Comparison of ENCODE assay signal across 19 cellular contexts in genomic region chr22:23221351-23221804, GRCh38. TPM values are rescaled to one million over a fixed set of nuclear protein-coding genes. Genes with fewer than 3 reads are reported as not detected.
A peak's percentile ranks its signal among the peaks of the same experiment; 100 is the strongest.
DNase-seq lines count a peak whose midpoint lies in the region; ATAC-seq, FAIRE-seq and TF ChIP-seq lines count a peak whose summit lies in the region.
"Had no signal": no experiment of that assay in that cellular context is flagged by ENCODE, and none has a peak within 500 bp of the region (broad histone marks: within the 10 kb centered on the region; RNA-seq: fewer than 3 reads in every experiment).

No MANE protein-coding gene starts in this region.

- no peak overlapping the region for H2AK5ac ChIP-seq in H1 (ENCODE audit: low read depth, low read length)

- H2AFZ ChIP-seq in OCI-LY7 (ENCODE audit: low read length) (no peak overlapping the region), H1 (ENCODE audit: low read length) (no peak overlapping the region)

- no peaks in the 10 kb centered on the region for H3K27me3 ChIP-seq in H1 (replicated peaks in 1 of 4; ENCODE audit: control insufficient read depth in 3 of 4, extremely low read depth in 1 of 4, insufficient read depth in 3 of 4, low read length in 3 of 4)
- H3K27me3 ChIP-seq: body of pancreas had no signal

- H3K9me3 ChIP-seq in OCI-LY7 (ENCODE audit: low read length) (no peaks in the 10 kb centered on the region), H1 (ENCODE audit: insufficient read depth in 2 of 2, low read depth in 1 of 2, low read length in 1 of 2) (no peaks in the 10 kb centered on the region)
- H3K9me3 ChIP-seq: body of pancreas had no signal

- H2BK5ac ChIP-seq in H1 (ENCODE audit: low read depth, low read length): 0 out of 2 replicates have a peak overlapping the region, but pooled peaks have one; percentile 0

- no peaks in the 10 kb centered on the region for H3K36me3 ChIP-seq in OCI-LY7 (ENCODE audit: insufficient read depth, low read length)
- H3K36me3 ChIP-seq in H1 (ENCODE audit: control insufficient read depth in 2 of 4, insufficient read depth in 4 of 4, low read length in 3 of 4): no peaks in the 10 kb centered on the region

- H3K23ac ChIP-seq in H1 (ENCODE audit: insufficient read length): no peak overlapping the region

- peaks cover 48% of the 10 kb centered on the region for H3K79me1 ChIP-seq in H1 (ENCODE audit: low read depth, low read length)

- H3K18ac ChIP-seq in H1 (ENCODE audit: extremely low read depth, low read length): no peak overlapping the region

- no peak overlapping the region for H4K91ac ChIP-seq in H1 (replicated peaks; ENCODE audit: insufficient read length, low read length)

- no peak overlapping the region for H4K5ac ChIP-seq in H1 (ENCODE audit: insufficient read length, low read depth, low read length)

- no peak for TF ChIP-seq EP300 in H1 (IDR thresholded peaks at IDR 0.05; ENCODE audit: borderline replicate concordance in 1 of 2, low read depth in 2 of 2, low read length in 2 of 2)

- no peak overlapping the region for H3K4ac ChIP-seq in H1 (replicated peaks; ENCODE audit: insufficient read length, low read depth, low read length)

- no peak overlapping the region for H2BK12ac ChIP-seq in H1 (ENCODE audit: low read depth, low read length)

- no peak overlapping the region for H2BK15ac ChIP-seq in H1 (ENCODE audit: low read length)

- ATAC-seq in stimulated activated memory B cell treated with anti-CD40 and anti-IgM and Interleukin-4, amounts not matched to agents 10 μg/mL and 1 μg/mL and 100 μg/mL, for 72 hours: no peak
- ATAC-seq in left lobe of liver: no peak
- ATAC-seq: body of pancreas had no signal

- TF ChIP-seq POLR2A in H1 (IDR thresholded peaks at IDR 0.05; ENCODE audit: control extremely low read depth in 1 of 2, low read depth in 2 of 2, low read length in 2 of 2): no peak

- FAIRE-seq in H1 (lab: Jason Lieb, UNC): no peak

- H2BK20ac ChIP-seq in H1 (ENCODE audit: low read length): no peak overlapping the region

- H3K79me2 ChIP-seq in OCI-LY7 (ENCODE audit: insufficient read depth, low read depth, low read length) (peaks cover 30% of the 10 kb centered on the region; the same call in 1 of the 2 replicates), H1 (ENCODE audit: control insufficient read depth in 1 of 2, insufficient read depth in 2 of 2, low read length in 2 of 2) (peaks cover 15 to 100% of the 10 kb centered on the region in 2 experiments)

- H3K4me1 ChIP-seq in OCI-LY7 (ENCODE audit: insufficient read depth, low read length, poor library complexity, severe bottlenecking) (peaks cover 52% of the 10 kb centered on the region), H1 (replicated peaks in 1 of 4; ENCODE audit: control insufficient read depth in 3 of 4, insufficient read depth in 4 of 4, low read length in 3 of 4) (peaks cover 6 to 62% (median 38%) of the 10 kb centered on the region in 4 experiments)

- no peak for TF ChIP-seq RAD21 in H1 (IDR thresholded peaks at IDR 0.05 in 1 of 2, conservative IDR thresholded peaks at IDR 0.05 in 1 of 2; ENCODE audit: low read depth in 2 of 2, low read length in 2 of 2)

- 82% methylated on average over 3 of the region's 3 CpGs; no CpG with 5 or more reads in 1 of the 2 experiments for WGBS in H1 (ENCODE audit: extremely low coverage in 1 of 2, insufficient coverage in 1 of 2, insufficient read length in 1 of 2, insufficient replicate concordance in 2 of 2, low coverage in 1 of 2, low lambda C conversion rate in 2 of 2, missing lambda C conversion rate in 1 of 2), 2 experiments

- no peak overlapping the region for H3K4me3 Mint-ChIP-seq in activated naive CD4-positive, alpha-beta T cell treated with anti-CD3 and anti-CD28 coated beads for 36 hours
- H3K4me3 Mint-ChIP-seq in stimulated activated memory B cell treated with anti-CD40 and anti-IgM and Interleukin-4, amounts not matched to agents 10 μg/mL and 1 μg/mL and 100 μg/mL, for 72 hours: no peak overlapping the region
- H3K4me3 Mint-ChIP-seq: activated naive CD8-positive, alpha-beta T cell treated with anti-CD3 and anti-CD28 coated beads for 36 hours had no signal

- no peak overlapping the region for H3K14ac ChIP-seq in H1 (ENCODE audit: insufficient read length)

- H3K4me3 ChIP-seq in OCI-LY7 (ENCODE audit: low read depth, low read length, poor library complexity, severe bottlenecking): no peak overlapping the region
- H3K4me3 ChIP-seq in H1 (ENCODE audit: extremely low read depth in 1 of 4, insufficient read depth in 2 of 4, low read depth in 3 of 4, low read length in 4 of 4): no peak overlapping the region
- H3K4me3 ChIP-seq: body of pancreas had no signal

- H3K9ac ChIP-seq in H1 (replicated peaks in 1 of 4; ENCODE audit: extremely low read depth in 1 of 4, low read depth in 3 of 4, low read length in 3 of 4): no peak overlapping the region

- no peaks in the 10 kb centered on the region for H3K27me3 Mint-ChIP-seq in activated naive CD4-positive, alpha-beta T cell treated with anti-CD3 and anti-CD28 coated beads for 36 hours (ENCODE audit: low read depth)
- H3K27me3 Mint-ChIP-seq in stimulated activated memory B cell treated with anti-CD40 and anti-IgM and Interleukin-4, amounts not matched to agents 10 μg/mL and 1 μg/mL and 100 μg/mL, for 72 hours: no peaks in the 10 kb centered on the region
- H3K27me3 Mint-ChIP-seq: activated naive CD8-positive, alpha-beta T cell treated with anti-CD3 and anti-CD28 coated beads for 36 hours had no signal

- peaks cover 97% of the 10 kb centered on the region for H3K4me1 Mint-ChIP-seq in activated naive CD4-positive, alpha-beta T cell treated with anti-CD3 and anti-CD28 coated beads for 36 hours (ENCODE audit: low read depth)
- H3K4me1 Mint-ChIP-seq in stimulated activated memory B cell treated with anti-CD40 and anti-IgM and Interleukin-4, amounts not matched to agents 10 μg/mL and 1 μg/mL and 100 μg/mL, for 72 hours: peaks cover 64% of the 10 kb centered on the region

- BruUV-seq in OCI-LY7 (replicated peaks; lab: Mats Ljungman, UMichigan): no TSS peak

- no peaks in the 10 kb centered on the region for H3K9me3 Mint-ChIP-seq in activated naive CD4-positive, alpha-beta T cell treated with anti-CD3 and anti-CD28 coated beads for 36 hours
- H3K9me3 Mint-ChIP-seq in stimulated activated memory B cell treated with anti-CD40 and anti-IgM and Interleukin-4, amounts not matched to agents 10 μg/mL and 1 μg/mL and 100 μg/mL, for 72 hours: no peaks in the 10 kb centered on the region
- H3K9me3 Mint-ChIP-seq: activated naive CD8-positive, alpha-beta T cell treated with anti-CD3 and anti-CD28 coated beads for 36 hours; T-helper 1 cell treated with Interleukin-12 subunit alpha and Interleukin-12 subunit beta and Interleukin-4 antibody, amounts not matched to agents 30 μg/mL and 1 μg/mL, for 36 hours had no signal

- no peaks in the 10 kb centered on the region for H3K9me2 ChIP-seq in OCI-LY7 (ENCODE audit: insufficient read depth, low read length)

- CTCF ChIA-PET in activated naive CD4-positive, alpha-beta T cell treated with anti-CD3 and anti-CD28 coated beads for 36 hours (lab: Charles Lee): no interaction called here
- CTCF ChIA-PET in OCI-LY7 (lab: Charles Lee; ENCODE audit: unreplicated experiment): no interaction called here
- CTCF ChIA-PET in H1 (lab: Charles Lee; ENCODE audit: partially characterized antibody): interaction anchor here (0.6 to 1.0 kb wide), 2 partner anchors 8 to 101 kb away, joined by 3 read pairs; no protein-coding TSS in a partner anchor

- H3K4me2 ChIP-seq in OCI-LY7 (ENCODE audit: low read length) (peak overlapping the region; percentile 98), H1 (ENCODE audit: insufficient read depth in 1 of 2, low read depth in 2 of 2, low read length in 2 of 2) (no peak overlapping the region)

- H4K20me1 ChIP-seq in OCI-LY7 (ENCODE audit: insufficient read depth, low read length) (no peaks in the 10 kb centered on the region), H1 (replicated peaks in 1 of 2; ENCODE audit: control insufficient read depth in 1 of 2, insufficient read depth in 2 of 2, low read length in 2 of 2) (peaks cover 51 to 61% of the 10 kb centered on the region in 2 experiments)

- peak overlapping the region; percentile 90 for H3K27ac Mint-ChIP-seq in activated naive CD4-positive, alpha-beta T cell treated with anti-CD3 and anti-CD28 coated beads for 36 hours
- peak overlapping the region; percentile 70 for H3K27ac Mint-ChIP-seq in stimulated activated memory B cell treated with anti-CD40 and anti-IgM and Interleukin-4, amounts not matched to agents 10 μg/mL and 1 μg/mL and 100 μg/mL, for 72 hours

- H4K8ac ChIP-seq in H1 (ENCODE audit: extremely low read depth, insufficient read depth, low read length): no peak overlapping the region

- H3K36me3 Mint-ChIP-seq in activated naive CD4-positive, alpha-beta T cell treated with anti-CD3 and anti-CD28 coated beads for 36 hours (ENCODE audit: low read depth): peaks cover 9% of the 10 kb centered on the region
- no peaks in the 10 kb centered on the region for H3K36me3 Mint-ChIP-seq in stimulated activated memory B cell treated with anti-CD40 and anti-IgM and Interleukin-4, amounts not matched to agents 10 μg/mL and 1 μg/mL and 100 μg/mL, for 72 hours

- H3K23me2 ChIP-seq in H1 (ENCODE audit: low read depth, low read length): no peaks in the 10 kb centered on the region

- POLR2A ChIA-PET in OCI-LY7 (lab: Charles Lee) (no interaction called here), H1 (lab: Charles Lee; ENCODE audit: partially characterized antibody) (interaction anchor here (2.9 kb wide), 1 partner anchor 11 kb away, joined by 9 read pairs; no protein-coding TSS in a partner anchor)

- H3K56ac ChIP-seq in H1 (replicated peaks; ENCODE audit: insufficient read length, low read depth, low read length): no peak overlapping the region

- DNase-seq in activated naive CD4-positive, alpha-beta T cell treated with anti-CD3 and anti-CD28 coated beads for 36 hours: no peak
- DNase-seq in activated naive CD4-positive, alpha-beta T cell treated with Interleukin-2 at 50 U/mL for 16 hours: no peak
- DNase-seq in OCI-LY7 (ENCODE audit: low spot score) (no peak), H1 (ENCODE audit: low read depth in 1 of 2, low spot score in 2 of 2) (no peak), HCEC 1CT (no peak), left lobe of liver (ENCODE audit: low spot score) (no peak)
- no peak for DNase-seq in stimulated activated CD4-positive, alpha-beta T cell treated with anti-CD3 and anti-CD28 coated beads, Interleukin-1b, Interleukin-23, amount 100 ng/mL, for 48 hours
- DNase-seq: activated CD8-positive, alpha-beta memory T cell treated with anti-CD3 and anti-CD28 coated beads, Interleukin-2, amount 50 U/mL, for 48 hours; activated naive CD8-positive, alpha-beta T cell treated with anti-CD3 and anti-CD28 coated beads for 36 hours; body of pancreas; cortex of kidney; NCI-H1105 treated with DMSO at 0.1 percent for 48 hours; NCI-H2107; NCI-H526; nucleus accumbens; retina; Right ventricle myocardium superior had no signal

- H3K27ac ChIP-seq in OCI-LY7 (ENCODE audit: low read depth, low read length, poor library complexity, severe bottlenecking) (peak overlapping the region; percentile 83), H1 (ENCODE audit: low read depth, low read length) (no peak overlapping the region)

- TF ChIP-seq CTCF in OCI-LY7 (conservative IDR thresholded peaks at IDR 0.05; ENCODE audit: low read length) (no peak), H1 (IDR thresholded peaks at IDR 0.05; ENCODE audit: control extremely low read depth in 1 of 3, insufficient read depth in 1 of 3, low read depth in 1 of 3, low read length in 3 of 3) (no peak)

- intact Hi-C loops in activated naive CD4-positive, alpha-beta T cell treated with anti-CD3 and anti-CD28 coated beads for 36 hours (cut with micrococcal nuclease): no loop called here
- intact Hi-C loops in OCI-LY7 (cut with micrococcal nuclease; ENCODE audit: unreplicated experiment): no loop called here

- no peak overlapping the region for H2BK120ac ChIP-seq in H1 (replicated peaks; ENCODE audit: low read depth, low read length)

RNA-seq across cellular contexts. Expression of gene BCR, which starts 41.1 kb away (rescaled TPM):
- 10 to 100 TPM; 62.3 to 63.3 TPM for total RNA-seq in activated naive CD4-positive, alpha-beta T cell treated with anti-CD3 and anti-CD28 coated beads for 36 hours
- 46.5 and 51.3 TPM in 2 replicates for total RNA-seq in OCI-LY7 (2014; rRNA removed; shearing (Covaris generic))
- total RNA-seq in OCI-LY7 (2022) (38.7 and 42.2 TPM in 2 replicates), left lobe of liver (29.7 TPM)
- total RNA-seq in H1 (2021; fragmentation: NEBNext Ultra II Directional; extraction: Animal tissue kit (Norgen Biotek cat#: 25700)): 122 and 130 TPM in 2 replicates
- 66.7 and 110 TPM in 2 replicates for polyA plus RNA-seq in H1 (2011; rRNA removed)
- polyA plus RNA-seq in H1 (2011; cell fraction: cytosol; rRNA removed): 101 TPM
- polyA plus RNA-seq in H1 (2011; cell fraction: nucleus; rRNA removed): 162 TPM
- 76.6 to 172 TPM (median 129 TPM) in 4 replicates for polyA plus RNA-seq in H1 (2012, experiment 1 of 2)
- polyA plus RNA-seq in H1 (2012, experiment 2 of 2): 53.7 TPM
- 37.8 TPM for polyA plus RNA-seq in H1 (2013, experiment 1 of 2)
- 37.4 TPM for polyA plus RNA-seq in H1 (2013, experiment 2 of 2)
- polyA minus RNA-seq in H1 (2011; rRNA and poly(A)+ RNA removed): 150 and 166 TPM in 2 replicates
- 183 TPM for polyA minus RNA-seq in H1 (2011; cell fraction: cytosol; rRNA and poly(A)+ RNA removed)
- polyA minus RNA-seq in H1 (2011; cell fraction: nucleus; rRNA and poly(A)+ RNA removed): 71.0 TPM
